Comparison of ENCODE assay signal across 15 cellular contexts in genomic region chr11:120217941-120218694, GRCh38. TPM values are rescaled to one million over a fixed set of nuclear protein-coding genes. Genes with fewer than 3 reads are reported as not detected.
DNase-seq lines count a peak whose midpoint lies in the region; ATAC-seq and TF ChIP-seq lines count a peak whose summit lies in the region.
"Had no signal": no experiment of that assay in that cellular context is flagged by ENCODE, and none has a peak within 500 bp of the region (broad histone marks: within the 10 kb centered on the region; RNA-seq: fewer than 3 reads in every experiment).

No MANE protein-coding gene starts in this region.

- H3K4me3 ChIP-seq in IMR-90 (ENCODE audit: insufficient read depth, low read depth, low read length) (no peak overlapping the region), coronary artery (peak overlapping the region; percentile 40), sigmoid colon (no peak overlapping the region)
- H3K4me3 ChIP-seq: K562 had no signal

- ATAC-seq in IMR-90 (ENCODE audit: low read depth): peak; percentile 53
- peak; percentile 47 for ATAC-seq in left lobe of liver
- ATAC-seq: K562 had no signal

- intact Hi-C loops in IMR-90 (cut with micrococcal nuclease) (no loop called here), sigmoid colon (cut with DNase I) (no loop called here)

- peaks cover 16 to 66% of the 10 kb centered on the region in 2 experiments for H3K79me1 ChIP-seq in IMR-90 (ENCODE audit: low read depth in 1 of 2, low read length in 2 of 2)

- H4K5ac ChIP-seq in IMR-90 (ENCODE audit: low read depth, low read length): peak overlapping the region; percentile 6; the same call in 1 of the 2 replicates

- peak overlapping the region; percentile 2; the same call in 1 of the 2 replicates for H2BK120ac ChIP-seq in IMR-90 (ENCODE audit: low read depth, low read length)

- TF ChIP-seq EP300 in sigmoid colon (IDR thresholded peaks at IDR 0.05): no peak

- H3K9ac ChIP-seq in IMR-90 (ENCODE audit: low read depth, low read length): no peak overlapping the region; the same call in 1 of the 2 replicates

- H2AK9ac ChIP-seq in IMR-90 (replicated peaks; ENCODE audit: low read depth, low read length, poor library complexity): peak overlapping the region; percentile 42

- peak overlapping the region; percentile 16; the same call in 1 of the 2 replicates for H3K4ac ChIP-seq in IMR-90 (ENCODE audit: low read depth, low read length)

- no TSS peak for BruUV-seq in IMR-90 (replicated peaks; lab: Mats Ljungman, UMichigan)

- H3K18ac ChIP-seq in IMR-90 (ENCODE audit: low read depth, low read length): no peak overlapping the region; the same call in 1 of the 2 replicates

- H3K27me3 ChIP-seq in IMR-90 (ENCODE audit: control insufficient read depth, insufficient read depth, low read length): no peaks in the 10 kb centered on the region
- no peaks in the 10 kb centered on the region for H3K27me3 ChIP-seq in sigmoid colon

- H3K56ac ChIP-seq in IMR-90 (ENCODE audit: extremely low read depth, insufficient read depth, low read length): no peak overlapping the region

- POLR2A ChIA-PET in IMR-90 (lab: Charles Lee; ENCODE audit: unreplicated experiment): no interaction called here

- H3K23ac ChIP-seq in IMR-90 (ENCODE audit: low read depth, low read length): peak overlapping the region; percentile 75; the same call in 1 of the 2 replicates

- H4K20me1 ChIP-seq in IMR-90 (ENCODE audit: insufficient read depth, low read length): peaks cover 19% of the 10 kb centered on the region

- dilution Hi-C loops in IMR-90 (cut with HindIII; ENCODE audit: low sequenced_read_pairs, unreplicated experiment): no loop called here

- H4K8ac ChIP-seq in IMR-90 (ENCODE audit: low read depth in 2 of 2, low read length in 2 of 2): peak overlapping the region; percentile 13 to 77; a peak in 1 of 4 replicates

- TF ChIP-seq CTCF in IMR-90 (conservative IDR thresholded peaks at IDR 0.05; ENCODE audit: low read depth, low read length) (no peak), coronary artery (IDR thresholded peaks at IDR 0.05) (no peak), sigmoid colon (IDR thresholded peaks at IDR 0.05) (no peak)

- H3K4me1 ChIP-seq in IMR-90 (ENCODE audit: control insufficient read depth, insufficient read depth, low read length): peaks cover 25% of the 10 kb centered on the region
- H3K4me1 ChIP-seq in sigmoid colon: peaks cover 0 to 60% (median 36%) of the 10 kb centered on the region in 4 donors

- no peak for DNase-seq in IMR-90
- DNase-seq in coronary artery (ENCODE audit: low spot score): no peak
- peak; percentile 72 for DNase-seq in left lobe of liver (ENCODE audit: low spot score)
- DNase-seq in sigmoid colon: no peak
- no peak for DNase-seq in T1000 (lab: John Stamatoyannopoulos, UW)
- DNase-seq in SK-N-DZ (ENCODE audit: low spot score): no peak
- no peak for DNase-seq in AG20443 (ENCODE audit: low spot score)
- DNase-seq in amniotic stem cell (lab: John Stamatoyannopoulos, UW): no peak
- DNase-seq: activated CD4-positive, alpha-beta T cell treated with anti-CD3 and anti-CD28 coated beads, Interleukin-2, amount 50 U/mL, for 4 hours; activated naive CD4-positive, alpha-beta T cell treated with Interleukin-2 at 50 U/mL for 16 hours; mesendoderm; NCI-H187 treated with DMSO at 0.1 percent for 48 hours; T-cell had no signal

- H3K4me2 ChIP-seq in IMR-90 (ENCODE audit: low read depth, low read length): peak overlapping the region; percentile 23; the same call in 1 of the 2 replicates

- no peak overlapping the region; the same call in 1 of the 2 replicates for H2BK20ac ChIP-seq in IMR-90 (ENCODE audit: low read depth, low read length)

- peak overlapping the region; percentile 71; the same call in 1 of the 2 replicates for H2AK5ac ChIP-seq in IMR-90 (ENCODE audit: low read depth, low read length)

- H3K9me3 ChIP-seq in IMR-90 (ENCODE audit: control insufficient read depth, insufficient read depth, low read length) (no peaks in the 10 kb centered on the region), sigmoid colon (no peaks in the 10 kb centered on the region)

- in situ Hi-C loops in IMR-90 (cut with MboI; ENCODE audit: low sequenced_read_pairs): no loop called here

- no peak overlapping the region for H2BK5ac ChIP-seq in IMR-90 (ENCODE audit: low read depth, low read length, poor library complexity, severe bottlenecking)

- CTCF ChIA-PET in IMR-90 (lab: Yijun Ruan, JAX): interaction anchor here (1.0 kb wide), 1 partner anchor 85 kb away, joined by 5 read pairs; no protein-coding TSS in a partner anchor

- peak overlapping the region; percentile 46; the same call in 1 of the 2 replicates for H3K27ac ChIP-seq in IMR-90 (ENCODE audit: insufficient read depth, low read length)
- peak overlapping the region; percentile 35 to 76 for H3K27ac ChIP-seq in coronary artery
- peak overlapping the region; percentile 62 to 72 (median 68) for H3K27ac ChIP-seq in sigmoid colon

- H2BK15ac ChIP-seq in IMR-90 (ENCODE audit: low read depth, low read length): no peak overlapping the region

- peaks cover 39% of the 10 kb centered on the region for H3K9me1 ChIP-seq in IMR-90 (ENCODE audit: insufficient read depth, low read length)

- TF ChIP-seq POLR2A in IMR-90 (IDR thresholded peaks at IDR 0.05; ENCODE audit: low read depth, low read length): no peak
- no peak for TF ChIP-seq POLR2A in sigmoid colon (IDR thresholded peaks at IDR 0.05)

- no peaks in the 10 kb centered on the region for H3K36me3 ChIP-seq in IMR-90 (ENCODE audit: control insufficient read depth, insufficient read depth, low read length)
- H3K36me3 ChIP-seq in sigmoid colon: no peaks in the 10 kb centered on the region

- 0 out of 2 replicates have a peak overlapping the region, but pooled peaks have one; percentile 8 for H3K14ac ChIP-seq in IMR-90 (replicated peaks; ENCODE audit: low read depth, low read length)

- no peak overlapping the region for H4K91ac ChIP-seq in IMR-90 (ENCODE audit: insufficient read depth, low read depth, low read length)

- no peak for TF ChIP-seq RAD21 in IMR-90 (IDR thresholded peaks at IDR 0.05; ENCODE audit: low read length)

- WGBS in IMR-90 (ENCODE audit: extremely low coverage in 2 of 2, insufficient read length in 1 of 2), 2 experiments: 35% methylated on average over 5 of the region's 12 CpGs; no CpG with 5 or more reads in 1 of the 2 experiments
- WGBS in sigmoid colon, 2 donors: 35 to 61% methylated on average over 12 of the region's 12 CpGs

- peak overlapping the region; percentile 52 for H2AFZ ChIP-seq in IMR-90 (replicated peaks; ENCODE audit: low read length, poor library complexity)

TF ChIP-seq in IMR-90, 13 proteins besides CTCF, POLR2A, EP300 and RAD21:
- TF ChIP-seq CHD1 (IDR thresholded peaks at IDR 0.05; ENCODE audit: low read depth, low read length) (no peak), BHLHE40 (IDR thresholded peaks at IDR 0.05; ENCODE audit: low read depth, low read length) (no peak)

RNA-seq across cellular contexts. Expression of gene OAF, which starts 7.3 kb away (rescaled TPM):
- total RNA-seq in IMR-90 (2012; rRNA removed) (9.9 and 10.8 TPM in 2 replicates), left lobe of liver (345 TPM), sigmoid colon (10 to 100 TPM; 23.5 to 44.3 (median 41.2) TPM)
- polyA plus RNA-seq in IMR-90 (2012; rRNA removed) (42.0 and 53.1 TPM in 2 replicates), sigmoid colon (10 to 100 TPM; 51.2 to 94.3 (median 74.7) TPM)
- 68.2 and 111 TPM in 2 replicates for polyA plus RNA-seq in IMR-90 (2012; cell fraction: cytosol; rRNA removed)
- polyA plus RNA-seq in IMR-90 (2012; cell fraction: nucleus; rRNA removed; ENCODE audit: low replicate concordance): 38.8 and 119 TPM in 2 replicates
- polyA plus RNA-seq in SK-N-DZ (2014; cell fraction: cytosol; rRNA removed): 1.6 and 3.1 TPM in 2 replicates
- polyA plus RNA-seq in SK-N-DZ (2014; cell fraction: nucleus; rRNA removed): 0.41 and 2.0 TPM in 2 replicates

RNA-seq across cellular contexts. Expression of gene POU2F3, which starts 21.8 kb away (rescaled TPM):
- total RNA-seq in IMR-90 (2012; rRNA removed): under 0.01 TPM in 1 of 2 replicates, not detected in the other
- 0.09 and 0.14 TPM in 2 replicates for polyA plus RNA-seq in IMR-90 (2012; rRNA removed)
- polyA plus RNA-seq in IMR-90 (2012; cell fraction: cytosol; rRNA removed): 0.08 TPM in 1 of 2 replicates, not detected in the other
- 0.02 and 0.06 TPM in 2 replicates for polyA plus RNA-seq in IMR-90 (2012; cell fraction: nucleus; rRNA removed; ENCODE audit: low replicate concordance)
- not detected for total RNA-seq in left lobe of liver
- not detected for total RNA-seq in sigmoid colon
- polyA plus RNA-seq in sigmoid colon: 1 to 10 TPM in 2 of 3 donors, under 1 TPM in 1; 0.92 to 1.8 (median 1.3) TPM
- polyA plus RNA-seq in SK-N-DZ (2014; cell fraction: cytosol; rRNA removed): not detected in 2 replicates
- not detected in 2 replicates for polyA plus RNA-seq in SK-N-DZ (2014; cell fraction: nucleus; rRNA removed)
- total RNA-seq: glomerular endothelial cell, K562, T-cell had no signal
- polyA plus RNA-seq: K562 had no signal
